ENCODE assay signal across 1 cellular context in genomic region chr13:39452412-39452811, GRCh38.
TF ChIP-seq lines count a peak whose summit lies in the region.

No MANE protein-coding gene starts in this region.

TF ChIP-seq in GM23338, 12 proteins besides CTCF, POLR2A, EP300 and RAD21 (continued from another document):
- TF ChIP-seq REST (IDR thresholded peaks at IDR 0.05; ENCODE audit: unreplicated experiment) = no peak
- no peak for TF ChIP-seq NANOG (IDR thresholded peaks at IDR 0.05; ENCODE audit: borderline replicate concordance)
- no peak for TF ChIP-seq ZNF331 (CRISPR knock-in tag; IDR thresholded peaks at IDR 0.05; ENCODE audit: low read depth)
- TF ChIP-seq POLR2AphosphoS5 (IDR thresholded peaks at IDR 0.05; ENCODE audit: low read depth) = no peak
- no peak for TF ChIP-seq EZH2phosphoT487 (IDR thresholded peaks at IDR 0.05; ENCODE audit: unreplicated experiment)
- TF ChIP-seq CREB1 (CRISPR knock-in tag; IDR thresholded peaks at IDR 0.05; ENCODE audit: low read depth) = no peak
- TF ChIP-seq STAT1 (IDR thresholded peaks at IDR 0.05; ENCODE audit: unreplicated experiment) = no peak
